21 cellular contexts compared by ENCODE assay signal in the genomic region with DNA sequence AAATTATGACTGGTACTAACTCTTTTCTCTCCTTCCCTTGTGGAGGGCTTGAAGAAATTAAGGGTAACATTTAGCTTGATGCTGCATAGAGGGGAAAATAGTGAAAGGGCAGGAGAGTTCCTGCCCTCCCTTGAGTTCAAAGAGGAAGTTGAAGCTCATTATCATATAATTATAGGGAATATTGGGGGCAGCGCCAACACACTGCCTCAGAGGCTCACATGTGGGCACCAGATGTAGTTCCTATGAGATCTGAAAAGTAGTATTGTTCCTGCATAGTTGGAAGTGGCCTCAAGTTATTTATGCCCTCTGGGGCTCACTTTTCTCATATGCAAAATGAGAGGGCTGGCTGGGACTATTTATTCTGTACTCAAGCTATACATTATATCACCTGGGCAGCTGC. TPM values are rescaled to one million over a fixed set of nuclear protein-coding genes. Genes with fewer than 3 reads are reported as not detected.
DNase-seq lines count a peak whose midpoint lies in the region; ATAC-seq and TF ChIP-seq lines count a peak whose summit lies in the region.
"Had no signal": no experiment of that assay in that cellular context is flagged by ENCODE, and none has a peak within 500 bp of the region (broad histone marks: within the 10 kb centered on the region; RNA-seq: fewer than 3 reads in every experiment).

No MANE protein-coding gene starts in this region.

- no peak for TF ChIP-seq CTCF in HFF-Myc (IDR thresholded peaks at IDR 0.05; ENCODE audit: low read depth, low read length, missing control alignments)

- ATAC-seq in SK-N-SH treated with all-trans-retinoic acid at 6 μM for 48 hours: no peak
- no peak for ATAC-seq in HG03457 (IDR thresholded peaks at IDR 0.05; ENCODE audit: unreplicated experiment)
- ATAC-seq: GM12878 had no signal

- DNase-seq in Daoy (ENCODE audit: low read depth) (peak; percentile 17), HFF-Myc (ENCODE audit: extremely low read depth, low read depth) (peak; percentile 48), left kidney (ENCODE audit: low read depth, low spot score) (peak; percentile 32), medulla oblongata (ENCODE audit: extremely low spot score) (no peak)
- DNase-seq in stimulated activated naive CD4-positive, alpha-beta T cell treated with Interleukin-2 at 50 U/mL for 16 hours (lab: John Stamatoyannopoulos, UW): no peak
- DNase-seq: CD4-positive, alpha-beta T cell; COR-L47; DMS79; MG63; NCI-H2029 treated with DMSO at 0.1 percent for 48 hours; NCI-H774; Peyer's patch; SJCRH30; SW 1271 had no signal

- no peak overlapping the region for H3K4me3 ChIP-seq in HFF-Myc (replicated peaks; ENCODE audit: low read depth, low read length)
- H3K4me3 ChIP-seq: BLaER1, GM12878, MG63, Peyer's patch, SJCRH30 had no signal

TF ChIP-seq in SK-N-SH treated with all-trans-retinoic acid at 6 μM for 48 hours, 23 proteins besides CTCF, POLR2A, EP300 and RAD21:
- TF ChIP-seq TCF4 (CRISPR knock-in tag; IDR thresholded peaks at IDR 0.05; ENCODE audit: borderline replicate concordance) (peak; percentile 67), RARB (CRISPR knock-in tag; IDR thresholded peaks at IDR 0.05) (no peak)

RNA-seq across cellular contexts. Expression of gene FGF23, which starts 33.0 kb away (rescaled TPM):
- total RNA-seq in Daoy (2014; rRNA removed; shearing (Covaris generic)): not detected in 2 replicates
- total RNA-seq: CD4-positive, alpha-beta T cell; GM12878; NCI-H460; Peyer's patch had no signal

RNA-seq across cellular contexts. Expression of gene FGF6, which starts 33.2 kb away (rescaled TPM):
- not detected in 2 replicates for total RNA-seq in Daoy (2014; rRNA removed; shearing (Covaris generic))
- total RNA-seq: CD4-positive, alpha-beta T cell; GM12878; LHCN-M2; NCI-H460; OCI-LY7; Peyer's patch; SJCRH30 had no signal

Comparison
In these comparisons a context has a peak if more than half of its experiments do, and no peak if none do; other contexts are left out.
1. DNase-seq: peak in Daoy (single experiment), HFF-Myc (single experiment) and left kidney (single experiment); none in medulla oblongata (single experiment) and stimulated activated naive CD4-positive, alpha-beta T cell treated with Interleukin-2 at 50 U/mL for 16 hours (single experiment).